Comparison of ENCODE assay signal across 8 cellular contexts in genomic region chr11:107928767-107929507, GRCh38.
DNase-seq lines count a peak whose midpoint lies in the region; ATAC-seq and TF ChIP-seq lines count a peak whose summit lies in the region.

No MANE protein-coding gene starts in this region.

- peak; percentile 6 for ATAC-seq in GM19043 (IDR thresholded peaks at IDR 0.05; ENCODE audit: low read depth, unreplicated experiment)
- peak; percentile 14 for ATAC-seq in HG03442 (IDR thresholded peaks at IDR 0.05; ENCODE audit: unreplicated experiment)
- no peak for ATAC-seq in RWPE2 (ENCODE audit: low read depth)

- no peak for DNase-seq in RWPE2 (ENCODE audit: low spot score)
- no peak for DNase-seq in effector memory CD4-positive, alpha-beta T cell
- DNase-seq in NCI-H1048 (lab: John Stamatoyannopoulos, UW) = no peak
- DNase-seq in 8988T = no peak

- peak overlapping the region; percentile 31 for H3K4me3 ChIP-seq in RWPE2 (ENCODE audit: severe bottlenecking)
- H3K4me3 ChIP-seq in effector memory CD4-positive, alpha-beta T cell (ENCODE audit: insufficient read depth, low read depth, low read length, poor library complexity, severe bottlenecking) = peak overlapping the region; percentile 48
- H3K4me3 ChIP-seq in mucosa of stomach (ENCODE audit: low read length) = no peak overlapping the region

- peak overlapping the region; percentile 29; the same call in 1 of the 2 replicates for H3K27ac ChIP-seq in C4-2B
- H3K27ac ChIP-seq in RWPE2 (ENCODE audit: poor library complexity, severe bottlenecking) = no peak overlapping the region
- no peak overlapping the region for H3K27ac ChIP-seq in effector memory CD4-positive, alpha-beta T cell (ENCODE audit: insufficient read depth, low read length, poor library complexity, severe bottlenecking)

- peak overlapping the region; percentile 22 for H3K9ac ChIP-seq in mucosa of stomach (ENCODE audit: low read length)

- H3K36me3 ChIP-seq in RWPE2 (ENCODE audit: low read depth) = no peaks in the 10 kb centered on the region
- no peaks in the 10 kb centered on the region for H3K36me3 ChIP-seq in effector memory CD4-positive, alpha-beta T cell (ENCODE audit: control insufficient read depth, insufficient read depth, low read length)
- no peaks in the 10 kb centered on the region for H3K36me3 ChIP-seq in mucosa of stomach (ENCODE audit: control insufficient read depth, insufficient read depth, low read length)

- H3K27me3 ChIP-seq in RWPE2 (ENCODE audit: insufficient read depth, poor library complexity, severe bottlenecking) (peaks cover 22% of the 10 kb centered on the region), mucosa of stomach (ENCODE audit: control insufficient read depth, insufficient read depth, low read length) (peaks cover 8% of the 10 kb centered on the region)
- peaks cover 3% of the 10 kb centered on the region for H3K27me3 ChIP-seq in effector memory CD4-positive, alpha-beta T cell (replicated peaks; ENCODE audit: control insufficient read depth, insufficient read depth, low read length, poor library complexity, severe bottlenecking)

- H3K9me3 ChIP-seq in RWPE2 (ENCODE audit: severe bottlenecking) = no peaks in the 10 kb centered on the region
- no peaks in the 10 kb centered on the region for H3K9me3 ChIP-seq in effector memory CD4-positive, alpha-beta T cell (ENCODE audit: control insufficient read depth, low read length)
- H3K9me3 ChIP-seq in mucosa of stomach (ENCODE audit: control insufficient read depth, low read length) = no peaks in the 10 kb centered on the region

- TF ChIP-seq CTCF in C4-2B (conservative IDR thresholded peaks at IDR 0.05) (no peak), RWPE2 (IDR thresholded peaks at IDR 0.05; ENCODE audit: poor library complexity, severe bottlenecking) (no peak)

- H3K4me1 ChIP-seq in RWPE2 (ENCODE audit: insufficient read depth, poor library complexity, severe bottlenecking) (no peaks in the 10 kb centered on the region), mucosa of stomach (ENCODE audit: control insufficient read depth, insufficient read depth, low read length) (peaks cover 7% of the 10 kb centered on the region)
- H3K4me1 ChIP-seq in effector memory CD4-positive, alpha-beta T cell (ENCODE audit: control insufficient read depth, insufficient read depth, low read length, poor library complexity, severe bottlenecking) = peaks cover 18% of the 10 kb centered on the region
